Comparison of ENCODE assay signal across 20 cellular contexts in the genomic region with DNA sequence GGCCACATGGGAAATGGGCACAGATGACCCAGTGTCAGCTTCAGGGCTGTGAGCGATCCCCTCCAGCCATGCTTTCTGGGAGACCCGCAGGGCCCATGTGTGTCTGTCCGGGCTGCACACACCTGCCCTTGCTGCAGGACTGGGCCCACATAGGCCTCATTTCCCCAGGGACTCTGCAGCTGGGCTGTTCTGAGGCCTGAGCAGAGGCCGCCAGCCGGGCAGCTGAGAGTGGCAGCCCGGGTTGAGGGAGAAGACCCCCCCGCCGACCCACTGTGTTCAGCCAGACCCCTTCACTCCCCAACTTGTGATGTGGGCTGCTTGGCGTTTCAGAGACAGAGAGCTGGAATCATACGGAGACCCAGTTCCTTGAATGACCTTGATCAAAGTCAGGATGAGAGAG.
"Had no signal": no experiment of that assay in that cellular context is flagged by ENCODE, and none has a peak within 500 bp of the region (broad histone marks: within the 10 kb centered on the region; RNA-seq: fewer than 3 reads in every experiment).

No MANE protein-coding gene starts in this region.

- ATAC-seq: activated naive CD8-positive, alpha-beta T cell treated with anti-CD3 and anti-CD28 coated beads, Interleukin-2, amount 50 U/mL, for 24 hours; activated T-cell treated with anti-CD3 and anti-CD28 coated beads, Interleukin-2, amount 50 U/mL, for 72 hours; body of pancreas; heart left ventricle had no signal

- H3K9ac ChIP-seq: parathyroid adenoma had no signal

- FAIRE-seq: endometrium had no signal

- H3K9me3 ChIP-seq: body of pancreas, heart left ventricle, thoracic aorta, vagina had no signal

- H3K27ac ChIP-seq: body of pancreas, cardiac muscle cell, heart left ventricle, parathyroid adenoma, thoracic aorta, vagina had no signal

- H3K4me1 ChIP-seq: body of pancreas, heart left ventricle had no signal

- DNase-seq: activated CD4-positive, alpha-beta memory T cell treated with anti-CD3 and anti-CD28 coated beads, Interleukin-2, amount 10 ng/mL, durations not matched to agents 7 days and 5 days; activated CD4-positive, alpha-beta T cell treated with anti-CD3 and anti-CD28 coated beads for 48 hours; activated gamma-delta T cell; activated naive CD8-positive, alpha-beta T cell treated with anti-CD3 and anti-CD28 coated beads, Interleukin-2, amount 50 U/mL, for 24 hours; activated T-cell treated with anti-CD3 and anti-CD28 coated beads, Interleukin-2, amount 50 U/mL, for 72 hours; body of pancreas; effector CD4-positive, alpha-beta T cell; kidney glomerular epithelial cell; midbrain; nephron progenitor cell; nucleus accumbens; stimulated activated CD4-positive, alpha-beta T cell treated with anti-CD3 and anti-CD28 coated beads, Interleukin-4, amount 100 ng/mL, for 24 hours; stimulated activated naive CD4-positive, alpha-beta T cell treated with Interleukin-2 at 50 U/mL for 16 hours; T-helper 1 cell had no signal

- H3K36me3 ChIP-seq: cardiac muscle cell, heart left ventricle, thoracic aorta, vagina had no signal

- H3K4me3 ChIP-seq: body of pancreas, cardiac muscle cell, heart left ventricle, thoracic aorta, vagina had no signal

- H3K27me3 ChIP-seq: body of pancreas, cardiac muscle cell, vagina had no signal
